ENCODE assay signal across 18 cellular contexts in genomic region chr10:42992957-42993390, GRCh38.
A peak's percentile ranks its signal among the peaks of the same experiment; 100 is the strongest.
DNase-seq lines count a peak whose midpoint lies in the region; ATAC-seq and TF ChIP-seq lines count a peak whose summit lies in the region.
"Had no signal": no experiment of that assay in that cellular context is flagged by ENCODE, and none has a peak within 500 bp of the region (broad histone marks: within the 10 kb centered on the region; RNA-seq: fewer than 3 reads in every experiment).

No MANE protein-coding gene starts in this region.

- TF ChIP-seq CTCF in colonic mucosa (IDR thresholded peaks at IDR 0.05) = no peak

- intact Hi-C loops in colonic mucosa (cut with DNase I) = no loop called here

- no peak overlapping the region for H3K27ac ChIP-seq in colonic mucosa
- H3K27ac ChIP-seq: GM23248 had no signal

- H3K36me3 Mint-ChIP-seq in activated CD8-positive, alpha-beta memory T cell treated with anti-CD3 and anti-CD28 coated beads, Interleukin-2, amount 10 ng/mL, durations not matched to agents 7 days and 5 days = no peaks in the 10 kb centered on the region

- CTCF ChIA-PET in activated CD8-positive, alpha-beta memory T cell treated with anti-CD3 and anti-CD28 coated beads, Interleukin-2, amount 10 ng/mL, durations not matched to agents 7 days and 5 days (lab: Charles Lee) = no interaction called here

- no peak overlapping the region for H3K27ac Mint-ChIP-seq in activated CD8-positive, alpha-beta memory T cell treated with anti-CD3 and anti-CD28 coated beads, Interleukin-2, amount 10 ng/mL, durations not matched to agents 7 days and 5 days

- H3K9me3 Mint-ChIP-seq in activated CD8-positive, alpha-beta memory T cell treated with anti-CD3 and anti-CD28 coated beads, Interleukin-2, amount 10 ng/mL, durations not matched to agents 7 days and 5 days (ENCODE audit: low read depth) = no peaks in the 10 kb centered on the region
- H3K9me3 Mint-ChIP-seq: H9 had no signal

- no peaks in the 10 kb centered on the region for H3K4me1 ChIP-seq in colonic mucosa

- peak; percentile 47 for DNase-seq in activated CD8-positive, alpha-beta memory T cell treated with anti-CD3 and anti-CD28 coated beads for 24 hours
- DNase-seq in activated CD8-positive, alpha-beta memory T cell treated with anti-CD3 and anti-CD28 coated beads, Interleukin-2, amount 10 ng/mL, durations not matched to agents 7 days and 5 days = no peak
- DNase-seq in colonic mucosa = peak; percentile 12
- peak; percentile 87 for DNase-seq in mesenteric fat pad (ENCODE audit: low spot score)
- no peak for DNase-seq in NCI-H226
- DNase-seq in NCI-H1436 (lab: John Stamatoyannopoulos, UW) = no peak
- DNase-seq: DMS153, GM23248, MV-4-11, NCI-H1105 treated with DMSO at 0.1 percent for 48 hours, NCI-H2029 treated with DMSO at 0.1 percent for 48 hours, NCI-H526 treated with DMSO at 0.1 percent for 48 hours, RPMI8226, SHP77 had no signal

- H3K27me3 Mint-ChIP-seq in activated CD8-positive, alpha-beta memory T cell treated with anti-CD3 and anti-CD28 coated beads, Interleukin-2, amount 10 ng/mL, durations not matched to agents 7 days and 5 days = peaks cover 5% of the 10 kb centered on the region

- no peak overlapping the region for H3K4me3 Mint-ChIP-seq in activated CD8-positive, alpha-beta memory T cell treated with anti-CD3 and anti-CD28 coated beads, Interleukin-2, amount 10 ng/mL, durations not matched to agents 7 days and 5 days
- H3K4me3 Mint-ChIP-seq: H9 had no signal

- H3K4me1 Mint-ChIP-seq in activated CD8-positive, alpha-beta memory T cell treated with anti-CD3 and anti-CD28 coated beads, Interleukin-2, amount 10 ng/mL, durations not matched to agents 7 days and 5 days = peaks cover 5% of the 10 kb centered on the region

- no peaks in the 10 kb centered on the region for H3K27me3 ChIP-seq in colonic mucosa

- H3K9me3 ChIP-seq in colonic mucosa = no peaks in the 10 kb centered on the region

- no peak overlapping the region for H3K4me3 ChIP-seq in colonic mucosa
- H3K4me3 ChIP-seq: GM23248, K562 had no signal

- H3K9ac ChIP-seq in colonic mucosa (ENCODE audit: low read depth in 2 of 2, low read length in 2 of 2) = no peak overlapping the region
- H3K9ac ChIP-seq: GM23248 had no signal

- no peak for ATAC-seq in activated CD8-positive, alpha-beta memory T cell treated with anti-CD3 and anti-CD28 coated beads, Interleukin-2, amount 10 ng/mL, durations not matched to agents 7 days and 5 days
- ATAC-seq in HG02885 (IDR thresholded peaks at IDR 0.05; ENCODE audit: poor library complexity, unreplicated experiment) = no peak
- ATAC-seq: HepG2, K562 had no signal

- H3K36me3 ChIP-seq in colonic mucosa = no peaks in the 10 kb centered on the region

Comparison
In these comparisons a context has a peak if more than half of its experiments do, and no peak if none do; other contexts are left out.
1. DNase-seq: peak in activated CD8-positive, alpha-beta memory T cell treated with anti-CD3 and anti-CD28 coated beads for 24 hours (single experiment), colonic mucosa (single experiment) and mesenteric fat pad (single experiment); none in activated CD8-positive, alpha-beta memory T cell treated with anti-CD3 and anti-CD28 coated beads, Interleukin-2, amount 10 ng/mL, durations not matched to agents 7 days and 5 days (single experiment), NCI-H226 (single experiment) and NCI-H1436 (single experiment).